In genomic region chr7:111953611-111954010, GRCh38 we compare ENCODE assay signal across 9 cellular contexts.
DNase-seq lines count a peak whose midpoint lies in the region; ATAC-seq, FAIRE-seq and TF ChIP-seq lines count a peak whose summit lies in the region.
"Had no signal": no experiment of that assay in that cellular context is flagged by ENCODE, and none has a peak within 500 bp of the region (broad histone marks: within the 10 kb centered on the region; RNA-seq: fewer than 3 reads in every experiment).

No MANE protein-coding gene starts in this region.

- H3K27me3 Mint-ChIP-seq in WTC11 (ENCODE audit: low read depth) = no peaks in the 10 kb centered on the region

- CTCF ChIA-PET in WTC11 (lab: Charles Lee) = interaction anchor here (1.0 to 1.5 kb wide), 2 partner anchors 190 to 431 kb away, joined by 3 to 5 read pairs; no protein-coding TSS in a partner anchor

- no peak overlapping the region for H3K9ac ChIP-seq in mesendoderm (ENCODE audit: low read length)

- no peaks in the 10 kb centered on the region for H3K36me3 Mint-ChIP-seq in WTC11

- POLR2A ChIA-PET in WTC11 (lab: Charles Lee) = no interaction called here

- peak; percentile 73 for ATAC-seq in GM18511 (IDR thresholded peaks at IDR 0.05; ENCODE audit: unreplicated experiment)
- peak; percentile 79 for ATAC-seq in WTC11
- ATAC-seq in GM21717 (IDR thresholded peaks at IDR 0.05; ENCODE audit: unreplicated experiment) = no peak
- no peak for ATAC-seq in HG02642 (IDR thresholded peaks at IDR 0.05; ENCODE audit: poor library complexity, unreplicated experiment)
- ATAC-seq in HG03571 (IDR thresholded peaks at IDR 0.05; ENCODE audit: unreplicated experiment) = no peak

- no peaks in the 10 kb centered on the region for H3K9me3 Mint-ChIP-seq in WTC11

- no peaks in the 10 kb centered on the region for H3K79me2 ChIP-seq in mesendoderm (ENCODE audit: control insufficient read depth, insufficient read depth, low read length)

- H3K27ac ChIP-seq in mesendoderm (ENCODE audit: low read depth, low read length) = no peak overlapping the region
- H3K27ac ChIP-seq: HL-60 had no signal

- no peak overlapping the region for H3K23ac ChIP-seq in mesendoderm (ENCODE audit: low read length)

- no CpG with 5 or more reads among the region's 1 CpG for WGBS in mesendoderm (ENCODE audit: extremely low coverage, insufficient coverage, low lambda C conversion rate)

- no peak overlapping the region for H3K4ac ChIP-seq in mesendoderm (ENCODE audit: low read depth, low read length)

- no peak overlapping the region for H4K8ac ChIP-seq in mesendoderm (ENCODE audit: low read depth, low read length)

- peak overlapping the region; percentile 6 for H3K56ac ChIP-seq in mesendoderm (ENCODE audit: low read length)

- no peak overlapping the region for H2AK5ac ChIP-seq in mesendoderm (ENCODE audit: low read length)

- DNase-seq in WTC11 (ENCODE audit: low spot score) (no peak), mesendoderm (peak; percentile 71), frontal cortex (ENCODE audit: low spot score in 2 of 2) (no peak)

- no peak overlapping the region for H2BK120ac ChIP-seq in mesendoderm (ENCODE audit: low read depth, low read length)

- H3K4me1 ChIP-seq in mesendoderm (ENCODE audit: control insufficient read depth, low read depth, low read length) = peaks cover 5% of the 10 kb centered on the region

- no peak overlapping the region for H3K27ac Mint-ChIP-seq in WTC11

- H3K4me3 ChIP-seq in mesendoderm (ENCODE audit: low read length) = no peak overlapping the region

- H3K27me3 ChIP-seq in mesendoderm (ENCODE audit: insufficient read depth, low read length, poor library complexity) = no peaks in the 10 kb centered on the region

- H3K36me3 ChIP-seq in mesendoderm (ENCODE audit: control insufficient read depth, insufficient read depth, low read length) = no peaks in the 10 kb centered on the region

- no peak overlapping the region for H3K4me3 Mint-ChIP-seq in WTC11

- H3K79me1 ChIP-seq in mesendoderm (ENCODE audit: low read length) = no peaks in the 10 kb centered on the region

- no peak overlapping the region for H3K4me2 ChIP-seq in mesendoderm (ENCODE audit: low read length)

- no peak overlapping the region for H4K5ac ChIP-seq in mesendoderm (ENCODE audit: low read length)

- TF ChIP-seq CTCF in LNCAP (IDR thresholded peaks at IDR 0.05) = peak; percentile 39; the same call in 1 of the 2 replicates
- TF ChIP-seq CTCF in WTC11 (IDR thresholded peaks at IDR 0.05) = no peak

- FAIRE-seq in frontal cortex (lab: Jason Lieb, UNC) = no peak

- peaks cover 43% of the 10 kb centered on the region for H3K4me1 Mint-ChIP-seq in WTC11

- H2BK15ac ChIP-seq in mesendoderm (replicated peaks; ENCODE audit: low read depth) = no peak overlapping the region

- no peak overlapping the region for H2BK5ac ChIP-seq in mesendoderm (ENCODE audit: low read length)

- H3K18ac ChIP-seq in mesendoderm (ENCODE audit: low read length) = no peak overlapping the region

TF ChIP-seq in WTC11, 78 proteins besides CTCF, POLR2A, EP300 and RAD21:
- TF ChIP-seq IRF2 (CRISPR knock-in tag; IDR thresholded peaks at IDR 0.05; ENCODE audit: borderline replicate concordance, low read depth) (no peak), ZNF416 (CRISPR knock-in tag; IDR thresholded peaks at IDR 0.05) (no peak), HMGXB4 (CRISPR knock-in tag; IDR thresholded peaks at IDR 0.05) (no peak), NR3C1 (CRISPR knock-in tag; conservative IDR thresholded peaks at IDR 0.05; ENCODE audit: low read depth) (no peak), NFYB (CRISPR knock-in tag; conservative IDR thresholded peaks at IDR 0.05; ENCODE audit: low read depth) (no peak)

Comparison
In these comparisons a context has a peak if more than half of its experiments do, and no peak if none do; other contexts are left out.
1. ATAC-seq: peak in GM18511 (single experiment) and WTC11 (single experiment); none in GM21717 (single experiment), HG02642 (single experiment) and HG03571 (single experiment).